9 cellular contexts compared by ENCODE assay signal in the genomic region with DNA sequence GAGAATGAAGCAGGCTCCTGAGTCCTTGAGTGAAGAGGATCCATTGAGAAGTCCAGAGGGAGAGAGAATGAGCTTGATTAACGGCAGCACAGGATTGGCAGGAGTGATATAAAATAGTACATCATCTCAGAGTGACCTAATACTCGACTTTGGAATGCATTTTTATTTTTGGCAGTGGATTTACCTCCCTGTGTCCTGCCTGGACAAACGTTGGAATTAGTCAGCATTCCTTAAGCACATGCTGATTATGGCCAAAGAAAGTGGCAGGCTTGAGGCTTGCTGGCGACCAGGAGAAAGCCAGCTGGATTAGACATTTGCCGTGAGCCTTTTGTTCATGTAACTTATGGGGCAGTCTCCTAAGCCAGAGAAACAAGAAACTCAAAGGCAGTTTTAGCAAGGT. TPM values are rescaled to one million over a fixed set of nuclear protein-coding genes. Genes with fewer than 3 reads are reported as not detected.
DNase-seq lines count a peak whose midpoint lies in the region; ATAC-seq and TF ChIP-seq lines count a peak whose summit lies in the region.
"Had no signal": no experiment of that assay in that cellular context is flagged by ENCODE, and none has a peak within 500 bp of the region (broad histone marks: within the 10 kb centered on the region; RNA-seq: fewer than 3 reads in every experiment).

No MANE protein-coding gene starts in this region.

- no peaks in the 10 kb centered on the region for H3K27me3 Mint-ChIP-seq in activated T-helper 1 cell treated with anti-CD3 and anti-CD28 coated beads, Interleukin-12 subunit alpha, Interleukin-12 subunit beta, Interleukin-2, Interleukin-4 antibody, amounts not matched to agents 30 ng/mL and 10 ng/mL and 1 ng/mL, durations not matched to agents 14 hours and 24 hours and 36 hours (ENCODE audit: insufficient read depth)

- no peak for TF ChIP-seq CTCF in GM12864 (IDR thresholded peaks at IDR 0.05; ENCODE audit: low read depth, low read length, missing control alignments)
- TF ChIP-seq CTCF in adrenal gland (IDR thresholded peaks at IDR 0.05): no peak
- TF ChIP-seq CTCF in cardiac muscle cell (IDR thresholded peaks at IDR 0.05; ENCODE audit: low read depth, low read length): no peak

- H3K27me3 ChIP-seq in adrenal gland (no peaks in the 10 kb centered on the region), cardiac muscle cell (no peaks in the 10 kb centered on the region), skeletal muscle satellite cell (ENCODE audit: control insufficient read depth, insufficient read depth, low read length) (no peaks in the 10 kb centered on the region)

- intact Hi-C loops in adrenal gland (cut with DNase I): no loop called here
- intact Hi-C loops in activated T-helper 1 cell treated with anti-CD3 and anti-CD28 coated beads, Interleukin-12 subunit alpha, Interleukin-12 subunit beta, Interleukin-2, Interleukin-4 antibody, amounts not matched to agents 30 ng/mL and 10 ng/mL and 1 ng/mL, durations not matched to agents 14 hours and 24 hours and 36 hours (cut with micrococcal nuclease): no loop called here

- no peak overlapping the region for H3K27ac Mint-ChIP-seq in activated T-helper 1 cell treated with anti-CD3 and anti-CD28 coated beads, Interleukin-12 subunit alpha, Interleukin-12 subunit beta, Interleukin-2, Interleukin-4 antibody, amounts not matched to agents 30 ng/mL and 10 ng/mL and 1 ng/mL, durations not matched to agents 14 hours and 24 hours and 36 hours

- H3K9ac ChIP-seq in skeletal muscle satellite cell (ENCODE audit: low read depth, low read length): peak overlapping the region; percentile 25

- no peak for TF ChIP-seq POLR2A in adrenal gland (IDR thresholded peaks at IDR 0.05)

- peaks cover 66% of the 10 kb centered on the region for H3K4me1 Mint-ChIP-seq in activated T-helper 1 cell treated with anti-CD3 and anti-CD28 coated beads, Interleukin-12 subunit alpha, Interleukin-12 subunit beta, Interleukin-2, Interleukin-4 antibody, amounts not matched to agents 30 ng/mL and 10 ng/mL and 1 ng/mL, durations not matched to agents 14 hours and 24 hours and 36 hours (ENCODE audit: low read depth)

- DNase-seq in GM12864 (ENCODE audit: low read depth) (no peak), adrenal gland (peak in 6 of 7 donors; percentile 20 to 63 (median 40)), cardiac muscle cell (ENCODE audit: low read depth in 1 of 2, low spot score in 1 of 2) (peak; percentile 54 to 91), NCI-H2227 (lab: John Stamatoyannopoulos, UW; ENCODE audit: unreplicated experiment) (no peak), DMS53 treated with DMSO at 0.1 percent for 48 hours (lab: John Stamatoyannopoulos, UW; ENCODE audit: unreplicated experiment) (no peak)
- DNase-seq in activated T-helper 1 cell treated with anti-CD3 and anti-CD28 coated beads, Interleukin-12 subunit alpha, Interleukin-12 subunit beta, Interleukin-2, Interleukin-4 antibody, amounts not matched to agents 30 ng/mL and 10 ng/mL and 1 ng/mL, durations not matched to agents 14 hours and 24 hours and 36 hours (ENCODE audit: low spot score): no peak
- DNase-seq: PC-9 had no signal

- peak overlapping the region in 1 of 5 donors; percentile 1 for H3K27ac ChIP-seq in adrenal gland
- H3K27ac ChIP-seq in cardiac muscle cell: peak overlapping the region; percentile 66
- H3K27ac ChIP-seq: PC-9 had no signal

- peaks cover 4% of the 10 kb centered on the region for H3K36me3 Mint-ChIP-seq in activated T-helper 1 cell treated with anti-CD3 and anti-CD28 coated beads, Interleukin-12 subunit alpha, Interleukin-12 subunit beta, Interleukin-2, Interleukin-4 antibody, amounts not matched to agents 30 ng/mL and 10 ng/mL and 1 ng/mL, durations not matched to agents 14 hours and 24 hours and 36 hours (ENCODE audit: low read depth)

- no peak for ATAC-seq in GM18517 (IDR thresholded peaks at IDR 0.05; ENCODE audit: unreplicated experiment)

- WGBS in adrenal gland, 4 donors: 23 to 36% (median 28%) methylated on average over 5 of the region's 5 CpGs

- H3K4me1 ChIP-seq in adrenal gland (replicated peaks in 1 of 2) (peaks cover 0 to 15% of the 10 kb centered on the region in 2 donors), cardiac muscle cell (ENCODE audit: low read depth) (peaks cover 69% of the 10 kb centered on the region), skeletal muscle satellite cell (ENCODE audit: control insufficient read depth, insufficient read depth, low read length) (peaks cover 45% of the 10 kb centered on the region)

- H3K36me3 ChIP-seq in adrenal gland (replicated peaks in 1 of 2) (no peaks in the 10 kb centered on the region), cardiac muscle cell (no peaks in the 10 kb centered on the region), skeletal muscle satellite cell (ENCODE audit: insufficient read depth, low read length) (no peaks in the 10 kb centered on the region)

- peak overlapping the region; percentile 1; the same call in 1 of the 2 replicates for H3K4me3 ChIP-seq in GM12864 (ENCODE audit: low read depth, low read length)
- no peak overlapping the region for H3K4me3 ChIP-seq in adrenal gland
- H3K4me3 ChIP-seq in cardiac muscle cell: no peak overlapping the region
- H3K4me3 ChIP-seq in skeletal muscle satellite cell (ENCODE audit: low read length): peak overlapping the region; percentile 5
- H3K4me3 ChIP-seq: PC-9 had no signal

- H3K4me3 Mint-ChIP-seq in activated T-helper 1 cell treated with anti-CD3 and anti-CD28 coated beads, Interleukin-12 subunit alpha, Interleukin-12 subunit beta, Interleukin-2, Interleukin-4 antibody, amounts not matched to agents 30 ng/mL and 10 ng/mL and 1 ng/mL, durations not matched to agents 14 hours and 24 hours and 36 hours: no peak overlapping the region

- no peaks in the 10 kb centered on the region for H3K9me3 Mint-ChIP-seq in activated T-helper 1 cell treated with anti-CD3 and anti-CD28 coated beads, Interleukin-12 subunit alpha, Interleukin-12 subunit beta, Interleukin-2, Interleukin-4 antibody, amounts not matched to agents 30 ng/mL and 10 ng/mL and 1 ng/mL, durations not matched to agents 14 hours and 24 hours and 36 hours

- H3K4me2 ChIP-seq in skeletal muscle satellite cell (ENCODE audit: low read length): peak overlapping the region; percentile 61
- H3K4me2 ChIP-seq: PC-9 had no signal

- H3K9me3 ChIP-seq in adrenal gland (replicated peaks in 1 of 3): no peaks in the 10 kb centered on the region
- no peaks in the 10 kb centered on the region for H3K9me3 ChIP-seq in cardiac muscle cell (ENCODE audit: low read depth)
- no peaks in the 10 kb centered on the region for H3K9me3 ChIP-seq in skeletal muscle satellite cell (replicated peaks; ENCODE audit: low read length)

RNA-seq across cellular contexts. Expression of gene LRCH1, which starts 22.9 kb away (rescaled TPM):
- 10 to 100 TPM in 4 of 8 donors, 1 to 10 TPM in 4; 4.1 to 13.6 (median 9.7) TPM for total RNA-seq in adrenal gland
- polyA plus RNA-seq in adrenal gland: 1 to 10 TPM; 2.8 to 6.4 (median 3.8) TPM
- total RNA-seq in cardiac muscle cell: 7.5 and 14.6 TPM in 2 replicates
- polyA plus RNA-seq in cardiac muscle cell: 6.0 and 13.6 TPM in 2 replicates
- 5.9 and 6.8 TPM in 2 replicates for total RNA-seq in skeletal muscle satellite cell (2012; rRNA removed)
- 20.3 and 21.8 TPM in 2 replicates for total RNA-seq in activated T-helper 1 cell treated with anti-CD3 and anti-CD28 coated beads, Interleukin-12 subunit alpha, Interleukin-12 subunit beta, Interleukin-2, Interleukin-4 antibody, amounts not matched to agents 30 ng/mL and 10 ng/mL and 1 ng/mL, durations not matched to agents 14 hours and 24 hours and 36 hours

Comparison
In these comparisons a context has a peak if more than half of its experiments do, and no peak if none do; other contexts are left out.
1. DNase-seq: peak in adrenal gland (6 of 7) and cardiac muscle cell (2 of 2); none in GM12864 (single experiment), activated T-helper 1 cell treated with anti-CD3 and anti-CD28 coated beads, Interleukin-12 subunit alpha, Interleukin-12 subunit beta, Interleukin-2, Interleukin-4 antibody, amounts not matched to agents 30 ng/mL and 10 ng/mL and 1 ng/mL, durations not matched to agents 14 hours and 24 hours and 36 hours (single experiment), NCI-H2227 (single experiment) and DMS53 treated with DMSO at 0.1 percent for 48 hours (single experiment).
2. H3K4me3 ChIP-seq: peak in GM12864 (single experiment) and skeletal muscle satellite cell (single experiment); none in adrenal gland (0 of 4) and cardiac muscle cell (single experiment).